In the genomic region with DNA sequence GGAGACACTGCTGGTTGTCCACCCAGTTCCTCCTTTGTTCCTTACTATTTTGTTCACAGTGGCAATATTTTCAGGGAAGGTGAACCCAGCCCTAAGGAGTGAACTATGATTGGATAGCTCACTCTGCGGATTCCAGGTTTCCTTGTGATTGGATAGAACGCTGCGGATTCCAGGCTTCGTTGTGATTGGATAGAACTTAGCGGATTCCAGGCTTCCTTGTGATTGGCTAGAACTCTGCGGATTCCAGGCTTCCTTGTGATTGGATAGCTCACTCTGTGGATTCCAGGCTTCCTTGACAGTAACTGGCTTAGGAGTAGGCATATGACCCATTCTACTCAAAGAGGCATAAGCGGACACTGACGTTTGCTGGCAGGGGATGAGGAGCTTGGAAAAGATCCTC, we compare ENCODE assay signal across 26 cellular contexts.
"Had no signal": no experiment of that assay in that cellular context is flagged by ENCODE, and none has a peak within 500 bp of the region (broad histone marks: within the 10 kb centered on the region; RNA-seq: fewer than 3 reads in every experiment).

No MANE protein-coding gene starts in this region.

- H3K36me3 Mint-ChIP-seq: mesothelial cell of epicardium; naive B cell; natural killer cell treated with Interleukin-12 subunit alpha and Interleukin-12 subunit beta and Interleukin-15 and Interleukin-18, amount 100 ng/mL, for 72 hours had no signal

- H3K27me3 Mint-ChIP-seq: naive B cell; stimulated activated naive B cell treated with anti-CD40 and anti-IgM and Interleukin-4, amounts not matched to agents 10 μg/mL and 1 μg/mL and 100 μg/mL, for 72 hours had no signal

- H3K27ac ChIP-seq: left ventricle myocardium inferior, ovary, prostate gland, skin epidermis, stomach, thoracic aorta, tibial artery, upper lobe of right lung had no signal

- H3K36me3 ChIP-seq: left ventricle myocardium inferior, ovary, prostate gland, stomach, thoracic aorta, tibial artery, upper lobe of right lung had no signal

- H3K9me3 ChIP-seq: left ventricle myocardium inferior, ovary, prostate gland, stomach, thoracic aorta, tibial artery, upper lobe of right lung had no signal

- H3K4me1 ChIP-seq: left ventricle myocardium inferior, prostate gland, stomach, tibial artery, upper lobe of right lung had no signal

- FAIRE-seq: urothelium cell line had no signal

- ATAC-seq: natural killer cell treated with Interleukin-12 subunit alpha and Interleukin-12 subunit beta and Interleukin-15 and Interleukin-18, amount 100 ng/mL, for 72 hours; right cardiac atrium; sciatic nerve; stimulated activated naive B cell treated with anti-CD40 and anti-IgM and Interleukin-4, amounts not matched to agents 10 μg/mL and 1 μg/mL and 100 μg/mL, for 72 hours; stimulated activated naive CD8-positive, alpha-beta T cell treated with anti-CD3 and anti-CD28 coated beads, Interleukin-15, Interleukin-2, amounts not matched to agents 100 U/mL and 50 U/mL, for 24 hours; upper lobe of right lung had no signal

- H3K9me3 Mint-ChIP-seq: mesothelial cell of epicardium; natural killer cell treated with Interleukin-12 subunit alpha and Interleukin-12 subunit beta and Interleukin-15 and Interleukin-18, amount 100 ng/mL, for 72 hours; stimulated activated naive B cell treated with anti-CD40 and anti-IgM and Interleukin-4, amounts not matched to agents 10 μg/mL and 1 μg/mL and 100 μg/mL, for 72 hours had no signal

- DNase-seq: hypothalamus; islet precursor cell; left ventricle myocardium inferior; mesendoderm; naive B cell; ovary; retina; right cardiac atrium; stimulated activated CD4-positive, alpha-beta T cell treated with anti-CD3 and anti-CD28 coated beads, Interleukin-12 subunit alpha, Interleukin-12 subunit beta, amount 100 ng/mL, for 4 hours; stimulated activated CD4-positive, alpha-beta T cell treated with anti-CD3 and anti-CD28 coated beads, Interleukin-15, amount 100 ng/mL, for 24 hours; stimulated activated CD4-positive, alpha-beta T cell treated with anti-CD3 and anti-CD28 coated beads, Interleukin-2, amount 100 ng/mL, for 24 hours; stimulated activated CD4-positive, alpha-beta T cell treated with anti-CD3 and anti-CD28 coated beads, Interleukin-4, amount 100 ng/mL, for 1 hour; stimulated activated naive B cell treated with anti-CD40 and anti-IgM and Interleukin-4, amounts not matched to agents 10 μg/mL and 1 μg/mL and 100 μg/mL, for 72 hours; stimulated activated naive CD8-positive, alpha-beta T cell treated with anti-CD3 and anti-CD28 coated beads, Interleukin-15, Interleukin-2, amounts not matched to agents 100 U/mL and 50 U/mL, for 24 hours; stomach; tibial artery; trophoblast cell; upper lobe of right lung had no signal

- H3K4me3 ChIP-seq: left ventricle myocardium inferior, lung, ovary, prostate gland, skin epidermis, stomach, thoracic aorta, tibial artery, upper lobe of right lung had no signal

- H3K27ac Mint-ChIP-seq: mesothelial cell of epicardium; naive B cell; natural killer cell treated with Interleukin-12 subunit alpha and Interleukin-12 subunit beta and Interleukin-15 and Interleukin-18, amount 100 ng/mL, for 72 hours; stimulated activated naive B cell treated with anti-CD40 and anti-IgM and Interleukin-4, amounts not matched to agents 10 μg/mL and 1 μg/mL and 100 μg/mL, for 72 hours had no signal

- H3K27me3 ChIP-seq: ovary, stomach, upper lobe of right lung had no signal

- H3K4me3 Mint-ChIP-seq: mesothelial cell of epicardium; natural killer cell treated with Interleukin-12 subunit alpha and Interleukin-12 subunit beta and Interleukin-15 and Interleukin-18, amount 100 ng/mL, for 72 hours; stimulated activated naive B cell treated with anti-CD40 and anti-IgM and Interleukin-4, amounts not matched to agents 10 μg/mL and 1 μg/mL and 100 μg/mL, for 72 hours had no signal
